17 cellular contexts compared by ENCODE assay signal in the genomic region with DNA sequence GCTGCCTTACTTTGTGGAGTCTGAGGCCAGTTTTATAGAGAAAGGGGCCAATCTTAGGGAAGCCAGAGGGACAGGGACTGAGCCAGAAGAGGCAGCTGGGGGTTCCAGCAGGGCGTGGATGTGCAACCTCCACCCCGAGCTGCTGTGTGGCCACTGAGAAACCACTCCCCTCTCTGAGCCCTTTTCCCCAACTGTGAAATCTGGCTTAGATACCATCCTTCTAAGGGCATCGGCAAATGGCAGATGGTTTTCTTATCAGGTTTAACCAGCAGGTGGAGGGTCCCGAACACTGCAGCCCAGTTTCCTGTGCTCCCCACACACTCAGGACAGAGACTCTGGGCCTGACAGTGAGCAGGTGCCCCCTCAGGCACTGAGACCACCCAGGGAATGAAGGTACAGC. TPM values are rescaled to one million over a fixed set of nuclear protein-coding genes. Genes with fewer than 3 reads are reported as not detected.
A peak's percentile ranks its signal among the peaks of the same experiment; 100 is the strongest.
DNase-seq lines count a peak whose midpoint lies in the region; ATAC-seq and TF ChIP-seq lines count a peak whose summit lies in the region.
"Had no signal": no experiment of that assay in that cellular context is flagged by ENCODE, and none has a peak within 500 bp of the region (broad histone marks: within the 10 kb centered on the region; RNA-seq: fewer than 3 reads in every experiment).

No MANE protein-coding gene starts in this region.

- intact Hi-C loops in dorsolateral prefrontal cortex (cut with DNase I), result no loop called here

- peaks cover 35% of the 10 kb centered on the region for H3K4me1 Mint-ChIP-seq in chondrocyte (ENCODE audit: low read depth)
- H3K4me1 Mint-ChIP-seq in stimulated activated effector memory CD8-positive, alpha-beta T cell treated with anti-CD3 and anti-CD28 coated beads, Interleukin-12 subunit alpha, Interleukin-12 subunit beta, amount 100 ng/mL, for 72 hours, result no peaks in the 10 kb centered on the region
- H3K4me1 Mint-ChIP-seq: CD4-positive, CD25-positive, alpha-beta regulatory T cell; CD8-positive, alpha-beta memory T cell had no signal

- H3K27me3 ChIP-seq in mesenchymal stem cell (ENCODE audit: control insufficient read depth in 1 of 2, insufficient read depth in 1 of 2, low read length in 2 of 2), result peaks cover 0 to 56% of the 10 kb centered on the region in 2 experiments
- peaks cover 0 to 3% (median 0%) of the 10 kb centered on the region in 45 donors for H3K27me3 ChIP-seq in dorsolateral prefrontal cortex
- H3K27me3 ChIP-seq: BE2C had no signal

- H3K36me3 ChIP-seq in mesenchymal stem cell (ENCODE audit: control insufficient read depth in 1 of 2, insufficient read depth in 2 of 2, low read depth in 1 of 2, low read length in 2 of 2), result no peaks in the 10 kb centered on the region
- H3K36me3 ChIP-seq: BE2C had no signal

- no peaks in the 10 kb centered on the region for H3K36me3 Mint-ChIP-seq in chondrocyte (ENCODE audit: low read depth)
- H3K36me3 Mint-ChIP-seq in stimulated activated effector memory CD8-positive, alpha-beta T cell treated with anti-CD3 and anti-CD28 coated beads, Interleukin-12 subunit alpha, Interleukin-12 subunit beta, amount 100 ng/mL, for 72 hours, result no peaks in the 10 kb centered on the region
- H3K36me3 Mint-ChIP-seq: CD4-positive, CD25-positive, alpha-beta regulatory T cell; CD8-positive, alpha-beta memory T cell; IgD-negative memory B cell had no signal

- no peaks in the 10 kb centered on the region for H3K27me3 Mint-ChIP-seq in chondrocyte (ENCODE audit: low read depth)

- no peak overlapping the region for H3K4me3 ChIP-seq in Jurkat, Clone E6-1 (ENCODE audit: low read length)
- H3K4me3 ChIP-seq in mesenchymal stem cell (ENCODE audit: insufficient read depth in 1 of 2, low read depth in 1 of 2, low read length in 2 of 2) (no peak overlapping the region), dorsolateral prefrontal cortex (no peak overlapping the region)

- no peak overlapping the region for H3K27ac ChIP-seq in mesenchymal stem cell (ENCODE audit: low read length, poor library complexity, severe bottlenecking)
- no peak overlapping the region for H3K27ac ChIP-seq in dorsolateral prefrontal cortex
- H3K27ac ChIP-seq: KMS-11 had no signal

- no peak overlapping the region for H3K4ac ChIP-seq in mesenchymal stem cell (ENCODE audit: low read depth in 1 of 2, low read length in 2 of 2)

- H2BK12ac ChIP-seq in mesenchymal stem cell (ENCODE audit: low read length in 2 of 2), result peak overlapping the region in 1 of 2 experiments; percentile 37

- H3K9me3 ChIP-seq in mesenchymal stem cell (ENCODE audit: control insufficient read depth, low read length), result no peaks in the 10 kb centered on the region
- H3K9me3 ChIP-seq: BE2C had no signal

- H2AK5ac ChIP-seq in mesenchymal stem cell (ENCODE audit: low read length, severe bottlenecking), result peak overlapping the region; percentile 12

- peak; percentile 54 for DNase-seq in Jurkat, Clone E6-1 (ENCODE audit: low read depth, low spot score)
- DNase-seq in chondrocyte (ENCODE audit: low spot score), result no peak
- DNase-seq in mesenchymal stem cell, result no peak
- no peak for DNase-seq in stimulated activated effector memory CD8-positive, alpha-beta T cell treated with anti-CD3 and anti-CD28 coated beads, Interleukin-12 subunit alpha, Interleukin-12 subunit beta, amount 100 ng/mL, for 72 hours (ENCODE audit: low spot score in 2 of 2)
- DNase-seq in dorsolateral prefrontal cortex, result no peak
- no peak for DNase-seq in D341Med (ENCODE audit: low spot score)
- DNase-seq in NCI-H1105 treated with DMSO at 0.1 percent for 48 hours (lab: John Stamatoyannopoulos, UW), result no peak
- DNase-seq: ACHN; BE2C; C1 segment of cervical spinal cord; CD4-positive, CD25-positive, alpha-beta regulatory T cell; CD8-positive, alpha-beta memory T cell; COR-L47; HCEC 1CT; HFFc6 had no signal

- H3K9me3 Mint-ChIP-seq in chondrocyte (ENCODE audit: low read depth), result no peaks in the 10 kb centered on the region
- no peaks in the 10 kb centered on the region for H3K9me3 Mint-ChIP-seq in stimulated activated effector memory CD8-positive, alpha-beta T cell treated with anti-CD3 and anti-CD28 coated beads, Interleukin-12 subunit alpha, Interleukin-12 subunit beta, amount 100 ng/mL, for 72 hours
- H3K9me3 Mint-ChIP-seq: CD4-positive, CD25-positive, alpha-beta regulatory T cell; CD8-positive, alpha-beta memory T cell; HFFc6; IgD-negative memory B cell had no signal

- H2AFZ ChIP-seq in mesenchymal stem cell (ENCODE audit: low read depth, low read length), result no peak overlapping the region

- H3K27ac Mint-ChIP-seq in chondrocyte (ENCODE audit: unreplicated experiment), result peak overlapping the region; percentile 89
- H3K27ac Mint-ChIP-seq in stimulated activated effector memory CD8-positive, alpha-beta T cell treated with anti-CD3 and anti-CD28 coated beads, Interleukin-12 subunit alpha, Interleukin-12 subunit beta, amount 100 ng/mL, for 72 hours, result peak overlapping the region; percentile 54
- H3K27ac Mint-ChIP-seq: CD8-positive, alpha-beta memory T cell; IgD-negative memory B cell had no signal

- H3K18ac ChIP-seq in mesenchymal stem cell (ENCODE audit: low read depth in 1 of 2, low read length in 2 of 2), result no peak overlapping the region

- no peak overlapping the region for H2BK15ac ChIP-seq in mesenchymal stem cell (ENCODE audit: low read depth, poor library complexity, severe bottlenecking)

- no peak overlapping the region for H4K8ac ChIP-seq in mesenchymal stem cell (ENCODE audit: low read length)

- no peak for ATAC-seq in stimulated activated effector memory CD8-positive, alpha-beta T cell treated with anti-CD3 and anti-CD28 coated beads, Interleukin-12 subunit alpha, Interleukin-12 subunit beta, amount 100 ng/mL, for 72 hours

- H3K9ac ChIP-seq in mesenchymal stem cell (ENCODE audit: low read length), result no peak overlapping the region
- H3K9ac ChIP-seq: KMS-11 had no signal

- peaks cover 41% of the 10 kb centered on the region for H3K4me1 ChIP-seq in mesenchymal stem cell (ENCODE audit: control insufficient read depth, insufficient read depth, low read depth, low read length)
- H3K4me1 ChIP-seq: BE2C had no signal

- TF ChIP-seq CTCF in chondrocyte (IDR thresholded peaks at IDR 0.05), result no peak
- no peak for TF ChIP-seq CTCF in dorsolateral prefrontal cortex (IDR thresholded peaks at IDR 0.05 in 54 of 56, conservative IDR thresholded peaks at IDR 0.05 in 2 of 56; ENCODE audit: low read depth in 1 of 56, partially characterized antibody in 56 of 56)

- H3K4me3 Mint-ChIP-seq in chondrocyte (ENCODE audit: unreplicated experiment), result no peak overlapping the region
- H3K4me3 Mint-ChIP-seq in stimulated activated effector memory CD8-positive, alpha-beta T cell treated with anti-CD3 and anti-CD28 coated beads, Interleukin-12 subunit alpha, Interleukin-12 subunit beta, amount 100 ng/mL, for 72 hours, result no peak overlapping the region
- H3K4me3 Mint-ChIP-seq: CD4-positive, CD25-positive, alpha-beta regulatory T cell; CD8-positive, alpha-beta memory T cell; HFFc6 had no signal

- no peak overlapping the region for H2BK5ac ChIP-seq in mesenchymal stem cell (ENCODE audit: low read depth, low read length, poor library complexity, severe bottlenecking)

- H3K4me2 ChIP-seq in mesenchymal stem cell (ENCODE audit: low read length, poor library complexity, severe bottlenecking), result no peak overlapping the region
- H3K4me2 ChIP-seq: KMS-11 had no signal

- H2BK120ac ChIP-seq in mesenchymal stem cell (ENCODE audit: low read depth, low read length), result no peak overlapping the region

- no peak overlapping the region for H3K14ac ChIP-seq in mesenchymal stem cell (ENCODE audit: low read length in 2 of 2)

- H4K91ac ChIP-seq in mesenchymal stem cell (ENCODE audit: low read length), result no peak overlapping the region

- no peak overlapping the region for H3K23ac ChIP-seq in mesenchymal stem cell (ENCODE audit: low read length in 2 of 2)

- WGBS in mesenchymal stem cell, result 90% methylated on average over 3 of the region's 4 CpGs

- H3K79me1 ChIP-seq in mesenchymal stem cell (replicated peaks; ENCODE audit: low read length, poor library complexity, severe bottlenecking), result no peaks in the 10 kb centered on the region

RNA-seq across cellular contexts. Expression of a gene that starts 55.8 kb away (rescaled TPM):
- polyA plus RNA-seq in Jurkat, Clone E6-1 (2012; ENCODE audit: insufficient read depth, insufficient read length), result 16.7 TPM
- total RNA-seq in chondrocyte (46.0 to 63.9 TPM (median 48.0 TPM) in 3 replicates), dorsolateral prefrontal cortex (10 to 100 TPM; 17.9 to 78.1 (median 30.7) TPM)
- 34.8 TPM for polyA plus RNA-seq in mesenchymal stem cell (2013, experiment 1 of 2)
- polyA plus RNA-seq in mesenchymal stem cell (2013, experiment 2 of 2), result 33.8 TPM
